ENCODE assay signal across 1 cellular context in the genomic region with DNA sequence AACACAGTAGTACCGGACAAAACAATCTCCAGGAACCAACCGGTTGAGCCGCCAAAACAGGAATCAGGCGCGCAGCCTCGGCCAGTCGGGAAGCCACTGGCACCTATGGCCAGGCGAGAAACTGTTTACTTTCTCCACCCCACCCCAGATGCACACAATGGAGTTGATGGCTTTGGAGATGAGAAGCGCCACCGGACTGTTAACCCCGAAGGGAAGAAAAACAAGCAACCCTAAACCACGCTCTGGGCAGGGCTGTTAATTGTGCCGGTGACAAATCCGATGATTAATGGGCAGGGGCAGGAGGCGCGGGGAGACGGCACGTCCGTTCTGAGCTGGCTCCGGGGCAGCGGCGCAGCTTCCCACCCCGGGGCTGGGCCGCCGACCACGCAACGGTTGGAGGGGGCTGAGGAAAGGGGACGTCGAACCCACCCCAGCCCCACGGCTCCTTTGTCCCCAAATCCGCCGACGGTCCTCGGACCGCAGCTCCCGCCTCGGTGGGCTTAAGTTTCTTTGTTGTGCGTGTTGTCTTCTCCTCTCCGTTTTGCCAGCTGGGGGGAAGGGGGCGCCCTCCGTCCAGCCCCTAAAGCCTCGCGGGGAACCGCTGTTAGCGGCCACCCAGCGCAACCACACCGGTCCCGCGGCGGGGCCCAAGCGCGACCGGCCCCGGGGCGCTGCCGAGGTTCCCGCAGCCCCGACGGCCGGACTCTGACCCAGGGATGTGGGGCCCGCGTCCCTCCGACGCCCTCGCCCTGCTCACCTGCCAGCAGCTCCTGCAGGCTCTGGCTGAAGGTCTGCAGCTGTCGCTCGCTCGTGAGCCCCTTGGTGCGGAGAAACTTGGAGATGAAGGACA.
TF ChIP-seq lines count a peak whose summit lies in the region.

No MANE protein-coding gene starts in this region.

TF ChIP-seq in HepG2, 621 proteins besides CTCF, POLR2A, EP300 and RAD21 (continued from another document and continues in another):
- TF ChIP-seq, protein P1, sequence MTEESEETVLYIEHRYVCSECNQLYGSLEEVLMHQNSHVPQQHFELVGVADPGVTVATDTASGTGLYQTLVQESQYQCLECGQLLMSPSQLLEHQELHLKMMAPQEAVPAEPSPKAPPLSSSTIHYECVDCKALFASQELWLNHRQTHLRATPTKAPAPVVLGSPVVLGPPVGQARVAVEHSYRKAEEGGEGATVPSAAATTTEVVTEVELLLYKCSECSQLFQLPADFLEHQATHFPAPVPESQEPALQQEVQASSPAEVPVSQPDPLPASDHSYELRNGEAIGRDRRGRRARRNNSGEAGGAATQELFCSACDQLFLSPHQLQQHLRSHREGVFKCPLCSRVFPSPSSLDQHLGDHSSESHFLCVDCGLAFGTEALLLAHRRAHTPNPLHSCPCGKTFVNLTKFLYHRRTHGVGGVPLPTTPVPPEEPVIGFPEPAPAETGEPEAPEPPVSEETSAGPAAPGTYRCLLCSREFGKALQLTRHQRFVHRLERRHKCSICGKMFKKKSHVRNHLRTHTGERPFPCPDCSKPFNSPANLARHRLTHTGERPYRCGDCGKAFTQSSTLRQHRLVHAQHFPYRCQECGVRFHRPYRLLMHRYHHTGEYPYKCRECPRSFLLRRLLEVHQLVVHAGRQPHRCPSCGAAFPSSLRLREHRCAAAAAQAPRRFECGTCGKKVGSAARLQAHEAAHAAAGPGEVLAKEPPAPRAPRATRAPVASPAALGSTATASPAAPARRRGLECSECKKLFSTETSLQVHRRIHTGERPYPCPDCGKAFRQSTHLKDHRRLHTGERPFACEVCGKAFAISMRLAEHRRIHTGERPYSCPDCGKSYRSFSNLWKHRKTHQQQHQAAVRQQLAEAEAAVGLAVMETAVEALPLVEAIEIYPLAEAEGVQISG (CRISPR knock-in tag; IDR thresholded peaks at IDR 0.05) = no peak
- TF ChIP-seq, protein P2, sequence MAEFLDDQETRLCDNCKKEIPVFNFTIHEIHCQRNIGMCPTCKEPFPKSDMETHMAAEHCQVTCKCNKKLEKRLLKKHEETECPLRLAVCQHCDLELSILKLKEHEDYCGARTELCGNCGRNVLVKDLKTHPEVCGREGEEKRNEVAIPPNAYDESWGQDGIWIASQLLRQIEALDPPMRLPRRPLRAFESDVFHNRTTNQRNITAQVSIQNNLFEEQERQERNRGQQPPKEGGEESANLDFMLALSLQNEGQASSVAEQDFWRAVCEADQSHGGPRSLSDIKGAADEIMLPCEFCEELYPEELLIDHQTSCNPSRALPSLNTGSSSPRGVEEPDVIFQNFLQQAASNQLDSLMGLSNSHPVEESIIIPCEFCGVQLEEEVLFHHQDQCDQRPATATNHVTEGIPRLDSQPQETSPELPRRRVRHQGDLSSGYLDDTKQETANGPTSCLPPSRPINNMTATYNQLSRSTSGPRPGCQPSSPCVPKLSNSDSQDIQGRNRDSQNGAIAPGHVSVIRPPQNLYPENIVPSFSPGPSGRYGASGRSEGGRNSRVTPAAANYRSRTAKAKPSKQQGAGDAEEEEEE (CRISPR knock-in tag; IDR thresholded peaks at IDR 0.05; ENCODE audit: borderline replicate concordance) = no peak
- TF ChIP-seq BHLHE40 (IDR thresholded peaks at IDR 0.05; ENCODE audit: low read length) = no peak
- no peak for TF ChIP-seq KLF16 (CRISPR knock-in tag; IDR thresholded peaks at IDR 0.05)
- no peak for TF ChIP-seq SP4 (CRISPR knock-in tag; IDR thresholded peaks at IDR 0.05)
- no peak for TF ChIP-seq ZNF780A (CRISPR knock-in tag; IDR thresholded peaks at IDR 0.05)
- TF ChIP-seq ZNF468 (CRISPR knock-in tag; IDR thresholded peaks at IDR 0.05) = no peak
- TF ChIP-seq ZNF20 (CRISPR knock-in tag; IDR thresholded peaks at IDR 0.05) = no peak
- TF ChIP-seq, protein P3, sequence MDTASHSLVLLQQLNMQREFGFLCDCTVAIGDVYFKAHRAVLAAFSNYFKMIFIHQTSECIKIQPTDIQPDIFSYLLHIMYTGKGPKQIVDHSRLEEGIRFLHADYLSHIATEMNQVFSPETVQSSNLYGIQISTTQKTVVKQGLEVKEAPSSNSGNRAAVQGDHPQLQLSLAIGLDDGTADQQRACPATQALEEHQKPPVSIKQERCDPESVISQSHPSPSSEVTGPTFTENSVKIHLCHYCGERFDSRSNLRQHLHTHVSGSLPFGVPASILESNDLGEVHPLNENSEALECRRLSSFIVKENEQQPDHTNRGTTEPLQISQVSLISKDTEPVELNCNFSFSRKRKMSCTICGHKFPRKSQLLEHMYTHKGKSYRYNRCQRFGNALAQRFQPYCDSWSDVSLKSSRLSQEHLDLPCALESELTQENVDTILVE (CRISPR knock-in tag; IDR thresholded peaks at IDR 0.05) = no peak
- no peak for TF ChIP-seq TP53 (CRISPR knock-in tag; conservative IDR thresholded peaks at IDR 0.05)
- TF ChIP-seq, protein P4, sequence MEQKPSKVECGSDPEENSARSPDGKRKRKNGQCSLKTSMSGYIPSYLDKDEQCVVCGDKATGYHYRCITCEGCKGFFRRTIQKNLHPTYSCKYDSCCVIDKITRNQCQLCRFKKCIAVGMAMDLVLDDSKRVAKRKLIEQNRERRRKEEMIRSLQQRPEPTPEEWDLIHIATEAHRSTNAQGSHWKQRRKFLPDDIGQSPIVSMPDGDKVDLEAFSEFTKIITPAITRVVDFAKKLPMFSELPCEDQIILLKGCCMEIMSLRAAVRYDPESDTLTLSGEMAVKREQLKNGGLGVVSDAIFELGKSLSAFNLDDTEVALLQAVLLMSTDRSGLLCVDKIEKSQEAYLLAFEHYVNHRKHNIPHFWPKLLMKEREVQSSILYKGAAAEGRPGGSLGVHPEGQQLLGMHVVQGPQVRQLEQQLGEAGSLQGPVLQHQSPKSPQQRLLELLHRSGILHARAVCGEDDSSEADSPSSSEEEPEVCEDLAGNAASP (CRISPR knock-in tag; IDR thresholded peaks at IDR 0.05; ENCODE audit: borderline replicate concordance) = no peak
- TF ChIP-seq ZNF33A (CRISPR knock-in tag; IDR thresholded peaks at IDR 0.05; ENCODE audit: borderline replicate concordance) = no peak
- TF ChIP-seq REL (CRISPR knock-in tag; conservative IDR thresholded peaks at IDR 0.05) = no peak
- no peak for TF ChIP-seq SCMH1 (CRISPR knock-in tag; IDR thresholded peaks at IDR 0.05; ENCODE audit: borderline replicate concordance)
- TF ChIP-seq HNRNPK (IDR thresholded peaks at IDR 0.05; ENCODE audit: low read depth, low read length, poor library complexity, severe bottlenecking) = peak; percentile 28
- no peak for TF ChIP-seq RAD51 (IDR thresholded peaks at IDR 0.05; ENCODE audit: borderline replicate concordance)
- TF ChIP-seq ZNF143 (CRISPR knock-in tag; IDR thresholded peaks at IDR 0.05) = no peak
- no peak for TF ChIP-seq TOPORS (CRISPR knock-in tag; IDR thresholded peaks at IDR 0.05)
- TF ChIP-seq ZC3H4 (CRISPR knock-in tag; IDR thresholded peaks at IDR 0.05; ENCODE audit: borderline replicate concordance) = no peak
- no peak for TF ChIP-seq NFE2L1 (CRISPR knock-in tag; IDR thresholded peaks at IDR 0.05; ENCODE audit: borderline replicate concordance)
- TF ChIP-seq ZNF501 (CRISPR knock-in tag; IDR thresholded peaks at IDR 0.05) = no peak
- TF ChIP-seq ZNF552 (CRISPR knock-in tag; IDR thresholded peaks at IDR 0.05; ENCODE audit: borderline replicate concordance) = no peak
- no peak; the same call in 1 of the 2 replicates for TF ChIP-seq MIXL1 (CRISPR knock-in tag; IDR thresholded peaks at IDR 0.05)
- TF ChIP-seq POLR2AphosphoS5 (IDR thresholded peaks at IDR 0.05; ENCODE audit: low read depth, low read length) = no peak
- TF ChIP-seq ZFX (CRISPR knock-in tag; IDR thresholded peaks at IDR 0.05; ENCODE audit: low read depth) = no peak; the same call in 1 of the 2 replicates
- no peak for TF ChIP-seq ZNF160 (CRISPR knock-in tag; IDR thresholded peaks at IDR 0.05)
- TF ChIP-seq AGO1 (IDR thresholded peaks at IDR 0.05; ENCODE audit: low read depth, low read length, poor library complexity, severe bottlenecking) = no peak
- 0 out of 2 replicates have a peak, but pooled peaks have one; percentile 34 for TF ChIP-seq ZNF543 (CRISPR knock-in tag; IDR thresholded peaks at IDR 0.05)
- no peak for TF ChIP-seq ARID2 (CRISPR knock-in tag; IDR thresholded peaks at IDR 0.05; ENCODE audit: borderline replicate concordance)
- no peak for TF ChIP-seq BRCA1 (CRISPR knock-in tag; IDR thresholded peaks at IDR 0.05)
- TF ChIP-seq ZNF607 (CRISPR knock-in tag; IDR thresholded peaks at IDR 0.05; ENCODE audit: borderline replicate concordance) = no peak
- 0 out of 2 replicates have a peak, but pooled peaks have one; percentile 2 for TF ChIP-seq ZNF674 (CRISPR knock-in tag; IDR thresholded peaks at IDR 0.05; ENCODE audit: low read depth)
- no peak for TF ChIP-seq NFYB (CRISPR knock-in tag; IDR thresholded peaks at IDR 0.05)
- peak; percentile 85 for TF ChIP-seq RBFOX2 (IDR thresholded peaks at IDR 0.05; ENCODE audit: low read depth, low read length)
- no peak for TF ChIP-seq PHF5A (CRISPR knock-in tag; IDR thresholded peaks at IDR 0.05; ENCODE audit: low read depth, unreplicated experiment)
- no peak; the same call in 1 of the 2 replicates for TF ChIP-seq BRD4 (CRISPR knock-in tag; IDR thresholded peaks at IDR 0.05)
- no peak for TF ChIP-seq ZFP82 (CRISPR knock-in tag; IDR thresholded peaks at IDR 0.05; ENCODE audit: borderline replicate concordance)
- no peak for TF ChIP-seq SOX13 (IDR thresholded peaks at IDR 0.05)
- TF ChIP-seq SOX13 (CRISPR knock-in tag; conservative IDR thresholded peaks at IDR 0.05 in 1 of 2, IDR thresholded peaks at IDR 0.05 in 1 of 2) = no peak; a peak in 1 of 4 replicates
- no peak for TF ChIP-seq ADNP (CRISPR knock-in tag; IDR thresholded peaks at IDR 0.05)
- TF ChIP-seq ZNF331 (CRISPR knock-in tag; IDR thresholded peaks at IDR 0.05) = no peak
- no peak for TF ChIP-seq NFKBIZ (CRISPR knock-in tag; IDR thresholded peaks at IDR 0.05)
- TF ChIP-seq CENPT (CRISPR knock-in tag; IDR thresholded peaks at IDR 0.05; ENCODE audit: low read depth) = no peak
- 0 out of 2 replicates have a peak, but pooled peaks have one; percentile 9 for TF ChIP-seq ZNF792 (CRISPR knock-in tag; IDR thresholded peaks at IDR 0.05)
- 0 out of 2 replicates have a peak, but pooled peaks have one; percentile 4 for TF ChIP-seq ZNF563 (CRISPR knock-in tag; IDR thresholded peaks at IDR 0.05)
- no peak for TF ChIP-seq ZNF7 (CRISPR knock-in tag; IDR thresholded peaks at IDR 0.05)
- TF ChIP-seq PHF20 (CRISPR knock-in tag; IDR thresholded peaks at IDR 0.05) = peak; percentile 42; the same call in 1 of the 2 replicates
- no peak for TF ChIP-seq MAFK (conservative IDR thresholded peaks at IDR 0.05 in 1 of 2, IDR thresholded peaks at IDR 0.05 in 1 of 2; ENCODE audit: low read length in 2 of 2)
- TF ChIP-seq, protein P5, sequence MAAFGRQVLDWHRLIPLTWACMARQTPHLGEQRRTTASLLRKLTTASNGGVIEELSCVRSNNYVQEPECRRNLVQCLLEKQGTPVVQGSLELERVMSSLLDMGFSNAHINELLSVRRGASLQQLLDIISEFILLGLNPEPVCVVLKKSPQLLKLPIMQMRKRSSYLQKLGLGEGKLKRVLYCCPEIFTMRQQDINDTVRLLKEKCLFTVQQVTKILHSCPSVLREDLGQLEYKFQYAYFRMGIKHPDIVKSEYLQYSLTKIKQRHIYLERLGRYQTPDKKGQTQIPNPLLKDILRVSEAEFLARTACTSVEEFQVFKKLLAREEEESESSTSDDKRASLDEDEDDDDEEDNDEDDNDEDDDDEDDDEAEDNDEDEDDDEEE (CRISPR knock-in tag; IDR thresholded peaks at IDR 0.05) = no peak; the same call in 1 of the 2 replicates
- TF ChIP-seq ZNF24 (IDR thresholded peaks at IDR 0.05) = no peak
- TF ChIP-seq, protein P6, sequence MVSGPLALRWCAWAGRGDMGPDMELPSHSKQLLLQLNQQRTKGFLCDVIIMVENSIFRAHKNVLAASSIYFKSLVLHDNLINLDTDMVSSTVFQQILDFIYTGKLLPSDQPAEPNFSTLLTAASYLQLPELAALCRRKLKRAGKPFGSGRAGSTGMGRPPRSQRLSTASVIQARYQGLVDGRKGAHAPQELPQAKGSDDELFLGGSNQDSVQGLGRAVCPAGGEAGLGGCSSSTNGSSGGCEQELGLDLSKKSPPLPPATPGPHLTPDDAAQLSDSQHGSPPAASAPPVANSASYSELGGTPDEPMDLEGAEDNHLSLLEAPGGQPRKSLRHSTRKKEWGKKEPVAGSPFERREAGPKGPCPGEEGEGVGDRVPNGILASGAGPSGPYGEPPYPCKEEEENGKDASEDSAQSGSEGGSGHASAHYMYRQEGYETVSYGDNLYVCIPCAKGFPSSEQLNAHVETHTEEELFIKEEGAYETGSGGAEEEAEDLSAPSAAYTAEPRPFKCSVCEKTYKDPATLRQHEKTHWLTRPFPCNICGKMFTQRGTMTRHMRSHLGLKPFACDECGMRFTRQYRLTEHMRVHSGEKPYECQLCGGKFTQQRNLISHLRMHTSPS (CRISPR knock-in tag; IDR thresholded peaks at IDR 0.05; ENCODE audit: low read depth) = no peak
- no peak for TF ChIP-seq ZNF253 (CRISPR knock-in tag; IDR thresholded peaks at IDR 0.05; ENCODE audit: borderline replicate concordance)
- no peak for TF ChIP-seq RARG (CRISPR knock-in tag; IDR thresholded peaks at IDR 0.05; ENCODE audit: low read depth)
- TF ChIP-seq ZNF549 (CRISPR knock-in tag; IDR thresholded peaks at IDR 0.05) = no peak
- TF ChIP-seq HMGA1 (CRISPR knock-in tag; conservative IDR thresholded peaks at IDR 0.05) = no peak
- no peak for TF ChIP-seq XBP1 (CRISPR knock-in tag; IDR thresholded peaks at IDR 0.05)
- TF ChIP-seq, protein P7, sequence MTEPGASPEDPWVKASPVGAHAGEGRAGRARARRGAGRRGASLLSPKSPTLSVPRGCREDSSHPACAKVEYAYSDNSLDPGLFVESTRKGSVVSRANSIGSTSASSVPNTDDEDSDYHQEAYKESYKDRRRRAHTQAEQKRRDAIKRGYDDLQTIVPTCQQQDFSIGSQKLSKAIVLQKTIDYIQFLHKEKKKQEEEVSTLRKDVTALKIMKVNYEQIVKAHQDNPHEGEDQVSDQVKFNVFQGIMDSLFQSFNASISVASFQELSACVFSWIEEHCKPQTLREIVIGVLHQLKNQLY (CRISPR knock-in tag; IDR thresholded peaks at IDR 0.05) = no peak
- no peak for TF ChIP-seq CREM (IDR thresholded peaks at IDR 0.05)
- TF ChIP-seq CREM (CRISPR knock-in tag; IDR thresholded peaks at IDR 0.05) = no peak
- TF ChIP-seq ETV5 (CRISPR knock-in tag; IDR thresholded peaks at IDR 0.05; ENCODE audit: borderline replicate concordance) = no peak
- TF ChIP-seq, protein P8, sequence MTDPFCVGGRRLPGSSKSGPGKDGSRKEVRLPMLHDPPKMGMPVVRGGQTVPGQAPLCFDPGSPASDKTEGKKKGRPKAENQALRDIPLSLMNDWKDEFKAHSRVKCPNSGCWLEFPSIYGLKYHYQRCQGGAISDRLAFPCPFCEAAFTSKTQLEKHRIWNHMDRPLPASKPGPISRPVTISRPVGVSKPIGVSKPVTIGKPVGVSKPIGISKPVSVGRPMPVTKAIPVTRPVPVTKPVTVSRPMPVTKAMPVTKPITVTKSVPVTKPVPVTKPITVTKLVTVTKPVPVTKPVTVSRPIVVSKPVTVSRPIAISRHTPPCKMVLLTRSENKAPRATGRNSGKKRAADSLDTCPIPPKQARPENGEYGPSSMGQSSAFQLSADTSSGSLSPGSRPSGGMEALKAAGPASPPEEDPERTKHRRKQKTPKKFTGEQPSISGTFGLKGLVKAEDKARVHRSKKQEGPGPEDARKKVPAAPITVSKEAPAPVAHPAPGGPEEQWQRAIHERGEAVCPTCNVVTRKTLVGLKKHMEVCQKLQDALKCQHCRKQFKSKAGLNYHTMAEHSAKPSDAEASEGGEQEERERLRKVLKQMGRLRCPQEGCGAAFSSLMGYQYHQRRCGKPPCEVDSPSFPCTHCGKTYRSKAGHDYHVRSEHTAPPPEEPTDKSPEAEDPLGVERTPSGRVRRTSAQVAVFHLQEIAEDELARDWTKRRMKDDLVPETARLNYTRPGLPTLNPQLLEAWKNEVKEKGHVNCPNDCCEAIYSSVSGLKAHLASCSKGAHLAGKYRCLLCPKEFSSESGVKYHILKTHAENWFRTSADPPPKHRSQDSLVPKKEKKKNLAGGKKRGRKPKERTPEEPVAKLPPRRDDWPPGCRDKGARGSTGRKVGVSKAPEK (CRISPR knock-in tag; IDR thresholded peaks at IDR 0.05; ENCODE audit: borderline replicate concordance) = no peak
